In genomic region chr4:189921058-189921457, GRCh38 we compare ENCODE assay signal across 2 cellular contexts.
TF ChIP-seq lines count a peak whose summit lies in the region.

No MANE protein-coding gene starts in this region.

TF ChIP-seq in HepG2, 621 proteins besides CTCF, POLR2A, EP300 and RAD21:
- TF ChIP-seq JUNB (CRISPR knock-in tag; IDR thresholded peaks at IDR 0.05; ENCODE audit: borderline replicate concordance) (no peak), AHR (CRISPR knock-in tag; IDR thresholded peaks at IDR 0.05) (no peak), ZNF160 (CRISPR knock-in tag; IDR thresholded peaks at IDR 0.05) (peak; percentile 99), DNMT3B (CRISPR knock-in tag; conservative IDR thresholded peaks at IDR 0.05) (no peak), CCAR2 (optimal IDR thresholded peaks at IDR 0.05; ENCODE audit: low read depth, low read length) (no peak)
TF ChIP-seq in HepG2: peak in this region for 1.

TF ChIP-seq in GM12878, 131 proteins besides CTCF, POLR2A, EP300 and RAD21:
- TF ChIP-seq CREB1 (IDR thresholded peaks at IDR 0.05; ENCODE audit: low read depth) (no peak), USF1 (IDR thresholded peaks at IDR 0.05; ENCODE audit: borderline replicate concordance, extremely low read length, insufficient read depth, low read depth, low read length) (no peak), BHLHE40 (IDR thresholded peaks at IDR 0.05; ENCODE audit: borderline replicate concordance in 1 of 2, low read depth in 2 of 2, low read length in 1 of 2) (no peak), POLR2AphosphoS5 (IDR thresholded peaks at IDR 0.05; ENCODE audit: low read length) (no peak), REST (IDR thresholded peaks at IDR 0.05; ENCODE audit: low read depth, low read length) (no peak), RELB (IDR thresholded peaks at IDR 0.05; ENCODE audit: low read depth) (no peak), PML (IDR thresholded peaks at IDR 0.05; ENCODE audit: low read length) (no peak), TAF1 (IDR thresholded peaks at IDR 0.05; ENCODE audit: borderline replicate concordance, low read depth, low read length) (no peak), SMC3 (IDR thresholded peaks at IDR 0.05; ENCODE audit: borderline replicate concordance, low read length) (no peak), JUND (IDR thresholded peaks at IDR 0.05; ENCODE audit: low read depth, low read length) (no peak), NR2C1 (IDR thresholded peaks at IDR 0.05) (no peak), JUNB (IDR thresholded peaks at IDR 0.05) (no peak)
- TF ChIP-seq, protein P1, sequence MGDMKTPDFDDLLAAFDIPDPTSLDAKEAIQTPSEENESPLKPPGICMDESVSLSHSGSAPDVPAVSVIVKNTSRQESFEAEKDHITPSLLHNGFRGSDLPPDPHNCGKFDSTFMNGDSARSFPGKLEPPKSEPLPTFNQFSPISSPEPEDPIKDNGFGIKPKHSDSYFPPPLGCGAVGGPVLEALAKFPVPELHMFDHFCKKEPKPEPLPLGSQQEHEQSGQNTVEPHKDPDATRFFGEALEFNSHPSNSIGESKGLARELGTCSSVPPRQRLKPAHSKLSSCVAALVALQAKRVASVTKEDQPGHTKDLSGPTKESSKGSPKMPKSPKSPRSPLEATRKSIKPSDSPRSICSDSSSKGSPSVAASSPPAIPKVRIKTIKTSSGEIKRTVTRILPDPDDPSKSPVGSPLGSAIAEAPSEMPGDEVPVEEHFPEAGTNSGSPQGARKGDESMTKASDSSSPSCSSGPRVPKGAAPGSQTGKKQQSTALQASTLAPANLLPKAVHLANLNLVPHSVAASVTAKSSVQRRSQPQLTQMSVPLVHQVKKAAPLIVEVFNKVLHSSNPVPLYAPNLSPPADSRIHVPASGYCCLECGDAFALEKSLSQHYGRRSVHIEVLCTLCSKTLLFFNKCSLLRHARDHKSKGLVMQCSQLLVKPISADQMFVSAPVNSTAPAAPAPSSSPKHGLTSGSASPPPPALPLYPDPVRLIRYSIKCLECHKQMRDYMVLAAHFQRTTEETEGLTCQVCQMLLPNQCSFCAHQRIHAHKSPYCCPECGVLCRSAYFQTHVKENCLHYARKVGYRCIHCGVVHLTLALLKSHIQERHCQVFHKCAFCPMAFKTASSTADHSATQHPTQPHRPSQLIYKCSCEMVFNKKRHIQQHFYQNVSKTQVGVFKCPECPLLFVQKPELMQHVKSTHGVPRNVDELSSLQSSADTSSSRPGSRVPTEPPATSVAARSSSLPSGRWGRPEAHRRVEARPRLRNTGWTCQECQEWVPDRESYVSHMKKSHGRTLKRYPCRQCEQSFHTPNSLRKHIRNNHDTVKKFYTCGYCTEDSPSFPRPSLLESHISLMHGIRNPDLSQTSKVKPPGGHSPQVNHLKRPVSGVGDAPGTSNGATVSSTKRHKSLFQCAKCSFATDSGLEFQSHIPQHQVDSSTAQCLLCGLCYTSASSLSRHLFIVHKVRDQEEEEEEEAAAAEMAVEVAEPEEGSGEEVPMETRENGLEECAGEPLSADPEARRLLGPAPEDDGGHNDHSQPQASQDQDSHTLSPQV (IDR thresholded peaks at IDR 0.05), result no peak
- TF ChIP-seq, protein P2, sequence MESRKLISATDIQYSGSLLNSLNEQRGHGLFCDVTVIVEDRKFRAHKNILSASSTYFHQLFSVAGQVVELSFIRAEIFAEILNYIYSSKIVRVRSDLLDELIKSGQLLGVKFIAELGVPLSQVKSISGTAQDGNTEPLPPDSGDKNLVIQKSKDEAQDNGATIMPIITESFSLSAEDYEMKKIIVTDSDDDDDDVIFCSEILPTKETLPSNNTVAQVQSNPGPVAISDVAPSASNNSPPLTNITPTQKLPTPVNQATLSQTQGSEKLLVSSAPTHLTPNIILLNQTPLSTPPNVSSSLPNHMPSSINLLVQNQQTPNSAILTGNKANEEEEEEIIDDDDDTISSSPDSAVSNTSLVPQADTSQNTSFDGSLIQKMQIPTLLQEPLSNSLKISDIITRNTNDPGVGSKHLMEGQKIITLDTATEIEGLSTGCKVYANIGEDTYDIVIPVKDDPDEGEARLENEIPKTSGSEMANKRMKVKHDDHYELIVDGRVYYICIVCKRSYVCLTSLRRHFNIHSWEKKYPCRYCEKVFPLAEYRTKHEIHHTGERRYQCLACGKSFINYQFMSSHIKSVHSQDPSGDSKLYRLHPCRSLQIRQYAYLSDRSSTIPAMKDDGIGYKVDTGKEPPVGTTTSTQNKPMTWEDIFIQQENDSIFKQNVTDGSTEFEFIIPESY (IDR thresholded peaks at IDR 0.05), result no peak
TF ChIP-seq in GM12878: peak in this region for 0.
